22 cellular contexts compared by ENCODE assay signal in the genomic region with DNA sequence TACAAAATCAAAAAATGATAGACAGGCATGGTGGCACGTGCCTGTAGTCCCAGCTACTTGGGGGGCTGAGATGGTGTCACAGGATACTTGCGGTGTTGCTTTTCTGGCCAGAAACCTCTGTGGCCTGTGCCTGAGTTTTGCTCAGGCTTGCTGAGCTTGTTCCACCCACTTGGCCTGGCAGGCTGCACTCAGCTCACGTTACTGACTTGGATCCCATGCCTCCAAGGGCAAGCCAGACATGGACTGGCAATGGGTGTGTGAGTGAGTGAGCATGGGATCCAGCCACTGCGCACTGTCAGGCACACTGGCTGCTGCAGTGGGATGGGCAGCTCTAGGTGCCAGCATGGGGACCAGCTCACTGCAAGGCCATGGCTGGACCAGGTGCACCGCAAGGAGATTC.
"Had no signal": no experiment of that assay in that cellular context is flagged by ENCODE, and none has a peak within 500 bp of the region (broad histone marks: within the 10 kb centered on the region; RNA-seq: fewer than 3 reads in every experiment).

No MANE protein-coding gene starts in this region.

- H3K4me3 Mint-ChIP-seq: activated T-helper 1 cell treated with anti-CD3 and anti-CD28 coated beads, Interleukin-12 subunit alpha, Interleukin-12 subunit beta, Interleukin-2, Interleukin-4 antibody, amounts not matched to agents 30 ng/mL and 10 ng/mL and 1 ng/mL, durations not matched to agents 14 hours and 24 hours and 36 hours; dendritic cell treated with granulocyte-macrophage colony-stimulating factor and Interleukin-4, amounts not matched to agents 40 ng/mL and 50 ng/mL, for 4 days; stimulated activated effector memory CD8-positive, alpha-beta T cell treated with anti-CD3 and anti-CD28 coated beads, Interleukin-12 subunit alpha, Interleukin-12 subunit beta, amount 100 ng/mL, for 72 hours; type B pancreatic cell had no signal

- H3K36me3 Mint-ChIP-seq: activated naive CD4-positive, alpha-beta T cell treated with anti-CD3 and anti-CD28 coated beads, Interleukin-2, amount 50 U/mL, for 72 hours; stimulated activated effector memory CD8-positive, alpha-beta T cell treated with anti-CD3 and anti-CD28 coated beads, Interleukin-12 subunit alpha, Interleukin-12 subunit beta, amount 100 ng/mL, for 72 hours; type B pancreatic cell had no signal

- H3K9me3 ChIP-seq: adrenal gland, breast epithelium, esophagus muscularis mucosa, testis had no signal

- H3K27ac Mint-ChIP-seq: activated T-helper 1 cell treated with anti-CD3 and anti-CD28 coated beads, Interleukin-12 subunit alpha, Interleukin-12 subunit beta, Interleukin-2, Interleukin-4 antibody, amounts not matched to agents 30 ng/mL and 10 ng/mL and 1 ng/mL, durations not matched to agents 14 hours and 24 hours and 36 hours; dendritic cell treated with granulocyte-macrophage colony-stimulating factor and Interleukin-4, amounts not matched to agents 40 ng/mL and 50 ng/mL, for 4 days; stimulated activated effector memory CD8-positive, alpha-beta T cell treated with anti-CD3 and anti-CD28 coated beads, Interleukin-12 subunit alpha, Interleukin-12 subunit beta, amount 100 ng/mL, for 72 hours; type B pancreatic cell had no signal

- FAIRE-seq: astrocyte had no signal

- H3K4me3 ChIP-seq: adrenal gland, breast epithelium, esophagus muscularis mucosa, hepatocyte, smooth muscle cell, testis had no signal

- H2AFZ ChIP-seq: hepatocyte had no signal

- H3K36me3 ChIP-seq: adrenal gland, breast epithelium, esophagus muscularis mucosa had no signal

- DNase-seq: activated CD4-positive, alpha-beta T cell treated with anti-CD3 and anti-CD28 coated beads, Interleukin-2, amount 50 U/mL, for 1 hour; activated CD4-positive, CD25-positive, alpha-beta regulatory T cell treated with anti-CD3 and anti-CD28 coated beads, Interleukin-2, amount 50 U/mL, for 72 hours; activated gamma-delta T cell treated with Interleukin-2 at 50 U/mL for 16 hours; activated T-cell treated with anti-CD3 and anti-CD28 coated beads for 4 hours; effector CD8-positive, alpha-beta T cell; mammary epithelial cell; stimulated activated CD4-positive, alpha-beta T cell treated with anti-CD3 and anti-CD28 coated beads, Interleukin-4, amount 100 ng/mL, for 1 hour; T-helper 2 cell; testis had no signal

- H3K79me2 ChIP-seq: hepatocyte had no signal

- H3K27me3 ChIP-seq: adrenal gland, breast epithelium, hepatocyte, testis had no signal

- H3K27ac ChIP-seq: adrenal gland, breast epithelium, esophagus muscularis mucosa, hepatocyte, testis, VCaP had no signal

- H3K9me3 Mint-ChIP-seq: activated naive CD4-positive, alpha-beta T cell treated with anti-CD3 and anti-CD28 coated beads, Interleukin-2, amount 50 U/mL, for 72 hours; activated T-helper 1 cell treated with anti-CD3 and anti-CD28 coated beads, Interleukin-12 subunit alpha, Interleukin-12 subunit beta, Interleukin-2, Interleukin-4 antibody, amounts not matched to agents 30 ng/mL and 10 ng/mL and 1 ng/mL, durations not matched to agents 14 hours and 24 hours and 36 hours; dendritic cell treated with granulocyte-macrophage colony-stimulating factor and Interleukin-4, amounts not matched to agents 40 ng/mL and 50 ng/mL, for 4 days; stimulated activated effector memory CD8-positive, alpha-beta T cell treated with anti-CD3 and anti-CD28 coated beads, Interleukin-12 subunit alpha, Interleukin-12 subunit beta, amount 100 ng/mL, for 72 hours; type B pancreatic cell had no signal

- H3K4me2 ChIP-seq: hepatocyte, smooth muscle cell had no signal

- ATAC-seq: activated naive CD4-positive, alpha-beta T cell treated with anti-CD3 and anti-CD28 coated beads, Interleukin-2, amount 50 U/mL, for 72 hours; sciatic nerve; stimulated activated effector memory CD8-positive, alpha-beta T cell treated with anti-CD3 and anti-CD28 coated beads, Interleukin-12 subunit alpha, Interleukin-12 subunit beta, amount 100 ng/mL, for 72 hours had no signal
